18 cellular contexts compared by ENCODE assay signal in genomic region chr5:34571380-34572041, GRCh38.
DNase-seq lines count a peak whose midpoint lies in the region; ATAC-seq and TF ChIP-seq lines count a peak whose summit lies in the region.
"Had no signal": no experiment of that assay in that cellular context is flagged by ENCODE, and none has a peak within 500 bp of the region (broad histone marks: within the 10 kb centered on the region; RNA-seq: fewer than 3 reads in every experiment).

No MANE protein-coding gene starts in this region.

- no peak overlapping the region for H3K27ac Mint-ChIP-seq in activated CD8-positive, alpha-beta T cell treated with anti-CD3 and anti-CD28 coated beads for 36 hours
- no peak overlapping the region for H3K27ac Mint-ChIP-seq in activated CD8-positive, alpha-beta T cell treated with anti-CD3 and anti-CD28 coated beads, Interleukin-2, amount 10 ng/mL, durations not matched to agents 7 days and 5 days
- H3K27ac Mint-ChIP-seq in type B pancreatic cell, result peak overlapping the region; percentile 70
- H3K27ac Mint-ChIP-seq: IgD-negative memory B cell had no signal

- H3K27me3 ChIP-seq in dorsolateral prefrontal cortex, result no peaks in the 10 kb centered on the region
- H3K27me3 ChIP-seq: body of pancreas, esophagus muscularis mucosa, neutrophil had no signal

- no peaks in the 10 kb centered on the region for H3K36me3 Mint-ChIP-seq in activated CD8-positive, alpha-beta T cell treated with anti-CD3 and anti-CD28 coated beads for 36 hours (ENCODE audit: low read depth)
- no peaks in the 10 kb centered on the region for H3K36me3 Mint-ChIP-seq in activated CD8-positive, alpha-beta T cell treated with anti-CD3 and anti-CD28 coated beads, Interleukin-2, amount 10 ng/mL, durations not matched to agents 7 days and 5 days (ENCODE audit: low read depth)
- H3K36me3 Mint-ChIP-seq in type B pancreatic cell, result no peaks in the 10 kb centered on the region
- H3K36me3 Mint-ChIP-seq: IgD-negative memory B cell had no signal

- no peaks in the 10 kb centered on the region for H3K9me3 Mint-ChIP-seq in activated CD8-positive, alpha-beta T cell treated with anti-CD3 and anti-CD28 coated beads for 36 hours
- H3K9me3 Mint-ChIP-seq in activated CD8-positive, alpha-beta T cell treated with anti-CD3 and anti-CD28 coated beads, Interleukin-2, amount 10 ng/mL, durations not matched to agents 7 days and 5 days (ENCODE audit: insufficient read depth), result no peaks in the 10 kb centered on the region
- no peaks in the 10 kb centered on the region for H3K9me3 Mint-ChIP-seq in type B pancreatic cell
- H3K9me3 Mint-ChIP-seq: IgD-negative memory B cell had no signal

- H3K4me1 Mint-ChIP-seq in activated CD8-positive, alpha-beta T cell treated with anti-CD3 and anti-CD28 coated beads for 36 hours (ENCODE audit: low read depth), result peaks cover 6% of the 10 kb centered on the region
- H3K4me1 Mint-ChIP-seq in activated CD8-positive, alpha-beta T cell treated with anti-CD3 and anti-CD28 coated beads, Interleukin-2, amount 10 ng/mL, durations not matched to agents 7 days and 5 days (ENCODE audit: low read depth), result no peaks in the 10 kb centered on the region
- H3K4me1 Mint-ChIP-seq in type B pancreatic cell (ENCODE audit: unreplicated experiment), result peaks cover 17% of the 10 kb centered on the region
- H3K4me1 Mint-ChIP-seq: IgD-negative memory B cell had no signal

- peak; percentile 34 for ATAC-seq in activated CD8-positive, alpha-beta T cell treated with anti-CD3 and anti-CD28 coated beads for 36 hours
- no peak for ATAC-seq in activated CD8-positive, alpha-beta T cell treated with anti-CD3 and anti-CD28 coated beads, Interleukin-2, amount 10 ng/mL, durations not matched to agents 7 days and 5 days
- ATAC-seq in HG03097 (IDR thresholded peaks at IDR 0.05; ENCODE audit: low FRiP score, unreplicated experiment), result no peak
- ATAC-seq: body of pancreas had no signal

- H3K4me3 Mint-ChIP-seq in activated CD8-positive, alpha-beta T cell treated with anti-CD3 and anti-CD28 coated beads for 36 hours, result no peak overlapping the region
- no peak overlapping the region for H3K4me3 Mint-ChIP-seq in activated CD8-positive, alpha-beta T cell treated with anti-CD3 and anti-CD28 coated beads, Interleukin-2, amount 10 ng/mL, durations not matched to agents 7 days and 5 days
- H3K4me3 Mint-ChIP-seq in type B pancreatic cell, result no peak overlapping the region
- H3K4me3 Mint-ChIP-seq: IgD-negative memory B cell had no signal

- intact Hi-C loops in activated CD8-positive, alpha-beta T cell treated with anti-CD3 and anti-CD28 coated beads for 36 hours (cut with micrococcal nuclease), result no loop called here
- intact Hi-C loops in dorsolateral prefrontal cortex (cut with DNase I), result no loop called here

- CTCF ChIA-PET in activated CD8-positive, alpha-beta T cell treated with anti-CD3 and anti-CD28 coated beads for 36 hours (lab: Charles Lee), result no interaction called here
- CTCF ChIA-PET in activated CD8-positive, alpha-beta T cell treated with anti-CD3 and anti-CD28 coated beads, Interleukin-2, amount 10 ng/mL, durations not matched to agents 7 days and 5 days (lab: Charles Lee), result no interaction called here

- no peak overlapping the region for H3K27ac ChIP-seq in dorsolateral prefrontal cortex
- H3K27ac ChIP-seq: body of pancreas, esophagus muscularis mucosa, neutrophil had no signal

- DNase-seq in activated CD8-positive, alpha-beta T cell treated with anti-CD3 and anti-CD28 coated beads for 36 hours, result no peak
- DNase-seq in activated CD8-positive, alpha-beta T cell treated with anti-CD3 and anti-CD28 coated beads, Interleukin-2, amount 10 ng/mL, durations not matched to agents 7 days and 5 days, result no peak
- DNase-seq in foreskin melanocyte, result peak; percentile 6
- no peak for DNase-seq in type B pancreatic cell (ENCODE audit: extremely low spot score, unreplicated experiment)
- DNase-seq in dorsolateral prefrontal cortex, result no peak
- no peak for DNase-seq in mucosa of gallbladder (ENCODE audit: low spot score)
- DNase-seq: ACHN; activated CD8-positive, alpha-beta memory T cell treated with anti-CD3 and anti-CD28 coated beads, Interleukin-2, amount 50 U/mL, for 48 hours; body of pancreas; GDM1; NCI-H2029; stimulated activated CD4-positive, alpha-beta T cell treated with anti-CD3 and anti-CD28 coated beads, Interleukin-2, amount 100 ng/mL, for 48 hours; T-helper 9 cell had no signal

- no peak for TF ChIP-seq CTCF in activated CD8-positive, alpha-beta T cell treated with anti-CD3 and anti-CD28 coated beads for 36 hours (IDR thresholded peaks at IDR 0.05)
- TF ChIP-seq CTCF in WI38 (IDR thresholded peaks at IDR 0.05; ENCODE audit: low read depth, low read length), result no peak
- no peak for TF ChIP-seq CTCF in type B pancreatic cell (conservative IDR thresholded peaks at IDR 0.05)
- TF ChIP-seq CTCF in dorsolateral prefrontal cortex (IDR thresholded peaks at IDR 0.05 in 54 of 56, conservative IDR thresholded peaks at IDR 0.05 in 2 of 56; ENCODE audit: low read depth in 1 of 56, partially characterized antibody in 56 of 56), result no peak

- POLR2A ChIA-PET in activated CD8-positive, alpha-beta T cell treated with anti-CD3 and anti-CD28 coated beads for 36 hours (lab: Charles Lee), result no interaction called here
- POLR2A ChIA-PET in activated CD8-positive, alpha-beta T cell treated with anti-CD3 and anti-CD28 coated beads, Interleukin-2, amount 10 ng/mL, durations not matched to agents 7 days and 5 days (lab: Charles Lee), result no interaction called here

- H3K27me3 Mint-ChIP-seq in activated CD8-positive, alpha-beta T cell treated with anti-CD3 and anti-CD28 coated beads for 36 hours, result peaks cover 4% of the 10 kb centered on the region
- no peaks in the 10 kb centered on the region for H3K27me3 Mint-ChIP-seq in activated CD8-positive, alpha-beta T cell treated with anti-CD3 and anti-CD28 coated beads, Interleukin-2, amount 10 ng/mL, durations not matched to agents 7 days and 5 days (ENCODE audit: low read depth)
- no peaks in the 10 kb centered on the region for H3K27me3 Mint-ChIP-seq in type B pancreatic cell

- 0 out of 2 replicates have a peak overlapping the region, but pooled peaks have one; percentile 3 for H3K4me3 ChIP-seq in WI38 (ENCODE audit: low read depth, low read length)
- H3K4me3 ChIP-seq in dorsolateral prefrontal cortex, result no peak overlapping the region
- H3K4me3 ChIP-seq: body of pancreas, esophagus muscularis mucosa had no signal
